In the genomic region with DNA sequence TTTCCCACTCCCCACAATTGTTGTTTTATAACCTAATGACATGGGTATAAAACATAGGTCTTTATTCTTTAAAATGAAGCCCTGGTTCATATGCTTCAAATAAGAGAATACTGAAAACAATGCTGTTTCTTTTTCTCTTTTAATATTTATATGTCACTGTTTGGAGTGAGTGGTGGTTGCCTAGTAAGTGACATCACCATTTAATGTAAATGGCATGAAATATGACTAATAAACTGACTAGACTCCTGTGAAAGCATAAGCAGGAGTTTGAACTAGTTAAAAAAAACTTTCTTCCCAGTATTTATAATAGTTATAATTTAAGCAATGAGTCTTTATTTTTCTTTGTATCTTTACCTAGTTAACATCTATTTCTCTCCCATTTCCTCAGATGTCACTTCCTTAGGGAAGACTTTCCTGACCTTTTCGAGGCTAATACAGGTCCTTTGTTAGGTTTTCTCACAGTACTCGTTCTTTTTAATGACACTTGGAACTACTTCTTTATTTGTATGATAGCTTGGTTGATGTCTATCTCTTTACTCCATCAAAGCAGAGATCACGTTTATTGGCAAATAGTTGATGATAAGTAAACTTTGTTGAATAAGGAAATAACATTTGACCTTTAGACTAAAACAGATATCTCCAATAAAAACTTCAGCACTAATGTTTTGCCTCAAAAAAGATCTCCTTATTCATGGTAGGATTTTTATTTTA, we compare ENCODE assay signal across 22 cellular contexts.
DNase-seq lines count a peak whose midpoint lies in the region; TF ChIP-seq lines count a peak whose summit lies in the region.
"Had no signal": no experiment of that assay in that cellular context is flagged by ENCODE, and none has a peak within 500 bp of the region (broad histone marks: within the 10 kb centered on the region; RNA-seq: fewer than 3 reads in every experiment).

No MANE protein-coding gene starts in this region.

- no peaks in the 10 kb centered on the region for H3K27me3 Mint-ChIP-seq in chondrocyte (ENCODE audit: low read depth)
- no peaks in the 10 kb centered on the region for H3K27me3 Mint-ChIP-seq in activated CD4-positive, alpha-beta memory T cell treated with anti-CD3 and anti-CD28 coated beads, Interleukin-2, amount 10 ng/mL, durations not matched to agents 7 days and 5 days
- H3K27me3 Mint-ChIP-seq: activated CD4-positive, alpha-beta memory T cell treated with anti-CD3 and anti-CD28 coated beads for 36 hours; B cell had no signal

- H3K27ac Mint-ChIP-seq in chondrocyte (ENCODE audit: unreplicated experiment): peak overlapping the region; percentile 63
- no peak overlapping the region for H3K27ac Mint-ChIP-seq in activated CD4-positive, alpha-beta memory T cell treated with anti-CD3 and anti-CD28 coated beads, Interleukin-2, amount 10 ng/mL, durations not matched to agents 7 days and 5 days
- H3K27ac Mint-ChIP-seq: activated CD4-positive, alpha-beta memory T cell treated with anti-CD3 and anti-CD28 coated beads for 36 hours; B cell; T-helper 1 cell treated with Interleukin-12 subunit alpha and Interleukin-12 subunit beta and Interleukin-4 antibody, amounts not matched to agents 30 μg/mL and 1 μg/mL, for 36 hours had no signal

- CTCF ChIA-PET in activated CD4-positive, alpha-beta memory T cell treated with anti-CD3 and anti-CD28 coated beads, Interleukin-2, amount 10 ng/mL, durations not matched to agents 7 days and 5 days (lab: Charles Lee): no interaction called here

- H3K9me3 Mint-ChIP-seq in chondrocyte (ENCODE audit: low read depth): no peaks in the 10 kb centered on the region
- H3K9me3 Mint-ChIP-seq in activated CD4-positive, alpha-beta memory T cell treated with anti-CD3 and anti-CD28 coated beads, Interleukin-2, amount 10 ng/mL, durations not matched to agents 7 days and 5 days: no peaks in the 10 kb centered on the region
- H3K9me3 Mint-ChIP-seq: activated CD4-positive, alpha-beta memory T cell treated with anti-CD3 and anti-CD28 coated beads for 36 hours; T-helper 1 cell treated with Interleukin-12 subunit alpha and Interleukin-12 subunit beta and Interleukin-4 antibody, amounts not matched to agents 30 μg/mL and 1 μg/mL, for 36 hours had no signal

- TF ChIP-seq CTCF in chondrocyte (IDR thresholded peaks at IDR 0.05): no peak

- H3K4me1 Mint-ChIP-seq in chondrocyte (ENCODE audit: low read depth): peaks cover 10% of the 10 kb centered on the region
- no peaks in the 10 kb centered on the region for H3K4me1 Mint-ChIP-seq in activated CD4-positive, alpha-beta memory T cell treated with anti-CD3 and anti-CD28 coated beads, Interleukin-2, amount 10 ng/mL, durations not matched to agents 7 days and 5 days
- H3K4me1 Mint-ChIP-seq: B cell had no signal

- POLR2A ChIA-PET in activated CD4-positive, alpha-beta memory T cell treated with anti-CD3 and anti-CD28 coated beads, Interleukin-2, amount 10 ng/mL, durations not matched to agents 7 days and 5 days (lab: Charles Lee): no interaction called here

- peak; percentile 33 for DNase-seq in EL
- DNase-seq in HT1080 (ENCODE audit: low read depth): peak; percentile 24
- DNase-seq in chondrocyte (ENCODE audit: low spot score): no peak
- DNase-seq in lung microvascular endothelial cell (ENCODE audit: low read depth in 2 of 2): peak; percentile 3 to 58
- no peak for DNase-seq in mucosa of gallbladder (ENCODE audit: low spot score)
- no peak for DNase-seq in stimulated activated CD4-positive, alpha-beta T cell treated with anti-CD3 and anti-CD28 coated beads, Interleukin-15, amount 100 ng/mL, for 24 hours
- no peak for DNase-seq in activated CD4-positive, alpha-beta memory T cell treated with anti-CD3 and anti-CD28 coated beads, Interleukin-2, amount 10 ng/mL, durations not matched to agents 7 days and 5 days
- DNase-seq: activated CD4-positive, alpha-beta memory T cell treated with anti-CD3 and anti-CD28 coated beads for 36 hours; activated naive CD4-positive, alpha-beta T cell treated with anti-CD3 and anti-CD28 coated beads, Interleukin-2, amount 50 U/mL, for 16 hours; activated T-cell treated with anti-CD3 and anti-CD28 coated beads, Interleukin-2, amount 50 U/mL, for 48 hours; body of pancreas; Caco-2; erythroblast; GDM1; glutamatergic neuron; MM.1S; NCI-H187 treated with DMSO at 0.1 percent for 48 hours; SHP77 treated with DMSO at 0.1 percent for 48 hours; uterus; WERI-Rb-1 had no signal

- H3K36me3 Mint-ChIP-seq in chondrocyte (ENCODE audit: low read depth): no peaks in the 10 kb centered on the region
- H3K36me3 Mint-ChIP-seq in activated CD4-positive, alpha-beta memory T cell treated with anti-CD3 and anti-CD28 coated beads, Interleukin-2, amount 10 ng/mL, durations not matched to agents 7 days and 5 days (ENCODE audit: low read depth): no peaks in the 10 kb centered on the region
- H3K36me3 Mint-ChIP-seq: activated CD4-positive, alpha-beta memory T cell treated with anti-CD3 and anti-CD28 coated beads for 36 hours had no signal

- H3K4me3 Mint-ChIP-seq in chondrocyte (ENCODE audit: unreplicated experiment): no peak overlapping the region
- H3K4me3 Mint-ChIP-seq in activated CD4-positive, alpha-beta memory T cell treated with anti-CD3 and anti-CD28 coated beads, Interleukin-2, amount 10 ng/mL, durations not matched to agents 7 days and 5 days: no peak overlapping the region
- H3K4me3 Mint-ChIP-seq: activated CD4-positive, alpha-beta memory T cell treated with anti-CD3 and anti-CD28 coated beads for 36 hours; B cell; T-helper 1 cell treated with Interleukin-12 subunit alpha and Interleukin-12 subunit beta and Interleukin-4 antibody, amounts not matched to agents 30 μg/mL and 1 μg/mL, for 36 hours had no signal

Comparison
In these comparisons a context has a peak if more than half of its experiments do, and no peak if none do; other contexts are left out.
1. DNase-seq: peak in EL (single experiment), HT1080 (single experiment) and lung microvascular endothelial cell (2 of 2); none in chondrocyte (single experiment), mucosa of gallbladder (single experiment), stimulated activated CD4-positive, alpha-beta T cell treated with anti-CD3 and anti-CD28 coated beads, Interleukin-15, amount 100 ng/mL, for 24 hours (single experiment) and activated CD4-positive, alpha-beta memory T cell treated with anti-CD3 and anti-CD28 coated beads, Interleukin-2, amount 10 ng/mL, durations not matched to agents 7 days and 5 days (single experiment).